In genomic region chr4:6467600-6467999, GRCh38 we compare ENCODE assay signal across 22 cellular contexts. TPM values are rescaled to one million over a fixed set of nuclear protein-coding genes. Genes with fewer than 3 reads are reported as not detected.
"Had no signal": no experiment of that assay in that cellular context is flagged by ENCODE, and none has a peak within 500 bp of the region (broad histone marks: within the 10 kb centered on the region; RNA-seq: fewer than 3 reads in every experiment).

No MANE protein-coding gene starts in this region.

- H3K27ac Mint-ChIP-seq: activated B cell treated with CpG ODN at 0.5 μM for 24 hours; activated naive CD4-positive, alpha-beta T cell treated with anti-CD3 and anti-CD28 coated beads for 36 hours; activated T-helper 17 cell treated with anti-CD3 and anti-CD28 coated beads, Interleukin-2, amount 50 U/mL, for 72 hours; brain; nephron; T-cell had no signal

- H3K27ac ChIP-seq: colonic mucosa, gastrocnemius medialis, left ventricle myocardium inferior, skin epidermis, stomach had no signal

- DNase-seq: activated B cell treated with CpG ODN at 0.5 μM for 24 hours; activated CD4-positive, alpha-beta T cell treated with anti-CD3 and anti-CD28 coated beads, Interleukin-2, amount 50 U/mL, for 1 hour; activated naive CD4-positive, alpha-beta T cell treated with anti-CD3 and anti-CD28 coated beads for 36 hours; activated T-cell treated with anti-CD3 and anti-CD28 coated beads, Interleukin-2, amount 50 U/mL, for 1 hour; anterior cingulate cortex; central memory CD4-positive, alpha-beta T cell; colonic mucosa; kidney; left ventricle myocardium inferior; mammary epithelial cell; midbrain; posterior cingulate gyrus; stimulated activated CD4-positive, alpha-beta T cell treated with anti-CD3 and anti-CD28 coated beads, Interleukin-15, amount 100 ng/mL, for 24 hours; stimulated activated CD4-positive, alpha-beta T cell treated with anti-CD3 and anti-CD28 coated beads, Interleukin-4, amount 100 ng/mL, for 1 hour; stomach; T-cell had no signal

- H3K9me3 Mint-ChIP-seq: activated B cell treated with CpG ODN at 0.5 μM for 24 hours; activated naive CD4-positive, alpha-beta T cell treated with anti-CD3 and anti-CD28 coated beads for 36 hours; activated T-helper 17 cell treated with anti-CD3 and anti-CD28 coated beads, Interleukin-2, amount 50 U/mL, for 72 hours; brain; nephron; T-cell had no signal

- H3K4me3 Mint-ChIP-seq: activated B cell treated with CpG ODN at 0.5 μM for 24 hours; activated naive CD4-positive, alpha-beta T cell treated with anti-CD3 and anti-CD28 coated beads for 36 hours; activated T-helper 17 cell treated with anti-CD3 and anti-CD28 coated beads, Interleukin-2, amount 50 U/mL, for 72 hours; nephron; T-cell had no signal

- H3K4me1 Mint-ChIP-seq: activated T-helper 17 cell treated with anti-CD3 and anti-CD28 coated beads, Interleukin-2, amount 50 U/mL, for 72 hours; brain; nephron had no signal

- H3K36me3 Mint-ChIP-seq: brain, T-cell had no signal

- ATAC-seq: activated T-helper 17 cell treated with anti-CD3 and anti-CD28 coated beads, Interleukin-2, amount 50 U/mL, for 72 hours; gastrocnemius medialis; SK-N-SH treated with all-trans-retinoic acid at 6 μM for 48 hours; T-cell had no signal

RNA-seq across cellular contexts. Expression of gene PPP2R2C, which starts 4.8 kb away (rescaled TPM):
- total RNA-seq: activated B cell treated with CpG ODN at 0.5 μM for 24 hours; activated naive CD4-positive, alpha-beta T cell treated with anti-CD3 and anti-CD28 coated beads for 36 hours; activated T-helper 17 cell treated with anti-CD3 and anti-CD28 coated beads, Interleukin-2, amount 50 U/mL, for 72 hours had no signal
